10 cellular contexts compared by ENCODE assay signal in genomic region chr14:91254456-91254855, GRCh38. TPM values are rescaled to one million over a fixed set of nuclear protein-coding genes. Genes with fewer than 3 reads are reported as not detected.
DNase-seq lines count a peak whose midpoint lies in the region; ATAC-seq and TF ChIP-seq lines count a peak whose summit lies in the region.
"Had no signal": no experiment of that assay in that cellular context is flagged by ENCODE, and none has a peak within 500 bp of the region (broad histone marks: within the 10 kb centered on the region; RNA-seq: fewer than 3 reads in every experiment).

No MANE protein-coding gene starts in this region.

- peaks cover 33% of the 10 kb centered on the region for H3K27me3 Mint-ChIP-seq in WTC11 (ENCODE audit: low read depth)
- H3K27me3 Mint-ChIP-seq in mesothelial cell of epicardium (ENCODE audit: low read depth): peaks cover 10% of the 10 kb centered on the region

- H3K4me3 Mint-ChIP-seq in WTC11 (peak overlapping the region; percentile 71), mesothelial cell of epicardium (peak overlapping the region; percentile 69)

- peaks cover 21% of the 10 kb centered on the region for H3K4me1 Mint-ChIP-seq in WTC11
- H3K4me1 Mint-ChIP-seq in mesothelial cell of epicardium: peaks cover 37% of the 10 kb centered on the region

- no peak for ATAC-seq in WTC11

- no peak for TF ChIP-seq CTCF in WTC11 (IDR thresholded peaks at IDR 0.05)
- TF ChIP-seq CTCF in mesothelial cell of epicardium (IDR thresholded peaks at IDR 0.05; ENCODE audit: unreplicated experiment): no peak

- DNase-seq in stimulated activated CD4-positive, alpha-beta T cell treated with anti-CD3 and anti-CD28 coated beads, Interleukin-15, amount 100 ng/mL, for 24 hours: peak; percentile 27
- DNase-seq in stimulated activated CD4-positive, alpha-beta T cell treated with anti-CD3 and anti-CD28 coated beads, Interleukin-4, amount 100 ng/mL, for 24 hours: no peak
- no peak for DNase-seq in WTC11 (ENCODE audit: low spot score)
- DNase-seq in mesothelial cell of epicardium (ENCODE audit: low spot score in 2 of 2, unreplicated experiment in 2 of 2): no peak
- no peak for DNase-seq in germinal center (ENCODE audit: low spot score)
- DNase-seq in NCI-H2227 (lab: John Stamatoyannopoulos, UW; ENCODE audit: unreplicated experiment): no peak
- DNase-seq in Ammon's horn (ENCODE audit: low spot score): no peak
- DNase-seq in stimulated activated CD4-positive, alpha-beta T cell treated with anti-CD3 and anti-CD28 coated beads, Interleukin-4, amount 100 ng/mL, for 1 hour: no peak
- DNase-seq: activated gamma-delta T cell, NCI-H774 had no signal

- H3K9me3 Mint-ChIP-seq in WTC11 (no peaks in the 10 kb centered on the region), mesothelial cell of epicardium (no peaks in the 10 kb centered on the region)

- POLR2A ChIA-PET in WTC11 (lab: Charles Lee): no interaction called here

- H3K36me3 Mint-ChIP-seq in WTC11 (no peaks in the 10 kb centered on the region), mesothelial cell of epicardium (no peaks in the 10 kb centered on the region)

- H3K27ac Mint-ChIP-seq in WTC11: no peak overlapping the region
- H3K27ac Mint-ChIP-seq in mesothelial cell of epicardium: no peak overlapping the region

- CTCF ChIA-PET in WTC11 (lab: Charles Lee): no interaction called here

TF ChIP-seq in WTC11, 78 proteins besides CTCF, POLR2A, EP300 and RAD21 (continues in another document):
- TF ChIP-seq ELF4 (CRISPR knock-in tag; IDR thresholded peaks at IDR 0.05; ENCODE audit: low read depth) (no peak), AFF4 (CRISPR knock-in tag; IDR thresholded peaks at IDR 0.05; ENCODE audit: borderline replicate concordance) (no peak), ZNF423 (CRISPR knock-in tag; IDR thresholded peaks at IDR 0.05) (no peak), GTF2I (CRISPR knock-in tag; conservative IDR thresholded peaks at IDR 0.05) (no peak), SMAD4 (CRISPR knock-in tag; IDR thresholded peaks at IDR 0.05) (no peak), CREM (CRISPR knock-in tag; IDR thresholded peaks at IDR 0.05) (no peak), STAT6 (CRISPR knock-in tag; conservative IDR thresholded peaks at IDR 0.05; ENCODE audit: low read depth) (no peak), E2F1 (CRISPR knock-in tag; IDR thresholded peaks at IDR 0.05) (no peak), ERG (CRISPR knock-in tag; IDR thresholded peaks at IDR 0.05) (no peak), E2F4 (CRISPR knock-in tag; IDR thresholded peaks at IDR 0.05; ENCODE audit: borderline replicate concordance, low read depth) (no peak), ATF2 (CRISPR knock-in tag; IDR thresholded peaks at IDR 0.05; ENCODE audit: borderline replicate concordance, low read depth) (no peak), FOXJ3 (CRISPR knock-in tag; IDR thresholded peaks at IDR 0.05; ENCODE audit: borderline replicate concordance) (no peak), ZBTB21 (CRISPR knock-in tag; IDR thresholded peaks at IDR 0.05; ENCODE audit: borderline replicate concordance) (no peak), ZNF219 (CRISPR knock-in tag; IDR thresholded peaks at IDR 0.05; ENCODE audit: borderline replicate concordance) (no peak), RELA (CRISPR knock-in tag; IDR thresholded peaks at IDR 0.05; ENCODE audit: borderline replicate concordance) (no peak)

RNA-seq across cellular contexts. Expression of gene GPR68, which starts 10.0 kb away (rescaled TPM):
- total RNA-seq in WTC11 (2021) (0.21 to 0.28 TPM (median 0.27 TPM) in 3 replicates), mesothelial cell of epicardium (0.79 to 1.2 TPM (median 1.1 TPM) in 3 replicates)
